ENCODE assay signal across 15 cellular contexts in genomic region chr1:177080564-177080963, GRCh38.
DNase-seq lines count a peak whose midpoint lies in the region; ATAC-seq and TF ChIP-seq lines count a peak whose summit lies in the region.
"Had no signal": no experiment of that assay in that cellular context is flagged by ENCODE, and none has a peak within 500 bp of the region (broad histone marks: within the 10 kb centered on the region; RNA-seq: fewer than 3 reads in every experiment).

No MANE protein-coding gene starts in this region.

- CTCF ChIA-PET in A673 (lab: Charles Lee): no interaction called here

- WGBS in heart left ventricle, 4 donors: 61 to 74% (median 65%) methylated on average over 4 of the region's 4 CpGs

- H3K36me3 ChIP-seq in A673 (ENCODE audit: insufficient read depth, low read length, poor library complexity, severe bottlenecking): no peaks in the 10 kb centered on the region
- H3K36me3 ChIP-seq in heart left ventricle: no peaks in the 10 kb centered on the region
- H3K36me3 ChIP-seq: HAP-1 had no signal

- intact Hi-C loops in A673 (cut with micrococcal nuclease; ENCODE audit: unreplicated experiment): no loop called here
- intact Hi-C loops in heart left ventricle (cut with DNase I): no loop called here

- H3K27me3 ChIP-seq in A673 (replicated peaks; ENCODE audit: insufficient read depth, low read depth, low read length, poor library complexity) (peaks cover 62% of the 10 kb centered on the region), heart left ventricle (peaks cover 0 to 9% (median 0%) of the 10 kb centered on the region in 9 donors)

- TF ChIP-seq CTCF in A673 (conservative IDR thresholded peaks at IDR 0.05; ENCODE audit: low read depth, low read length) (no peak), heart left ventricle (IDR thresholded peaks at IDR 0.05) (no peak)

- DNase-seq in A673 (ENCODE audit: low spot score) (peak; percentile 88), inferior parietal cortex (ENCODE audit: extremely low spot score) (peak; percentile 30), putamen (ENCODE audit: low spot score) (peak; percentile 38), heart left ventricle (no peak), NCI-H2196 treated with DMSO at 0.1 percent for 48 hours (lab: John Stamatoyannopoulos, UW; ENCODE audit: unreplicated experiment) (no peak)
- DNase-seq: 8988T; ACHN; CD8-positive, alpha-beta T cell; COR-L47; DMS53; GF-D8 had no signal

- H3K4me3 ChIP-seq in A673 (ENCODE audit: low read depth, low read length, poor library complexity, severe bottlenecking) (no peak overlapping the region), heart left ventricle (no peak overlapping the region)
- H3K4me3 ChIP-seq: HAP-1 had no signal

- POLR2A ChIA-PET in A673 (lab: Charles Lee; ENCODE audit: low non-redundant PET): no interaction called here

- BruUV-seq in A673 (replicated peaks; lab: Mats Ljungman, UMichigan): no TSS peak

- H3K4me1 ChIP-seq in A673 (ENCODE audit: insufficient read depth, low read length, poor library complexity, severe bottlenecking) (peaks cover 5% of the 10 kb centered on the region), heart left ventricle (no peaks in the 10 kb centered on the region)
- H3K4me1 ChIP-seq: HAP-1 had no signal

- TF ChIP-seq POLR2A in heart left ventricle (IDR thresholded peaks at IDR 0.05): no peak

- H3K27ac ChIP-seq in A673 (ENCODE audit: low read depth, low read length, poor library complexity, severe bottlenecking): no peak overlapping the region
- peak overlapping the region; percentile 13 for H3K27ac ChIP-seq in angular gyrus (ENCODE audit: low read depth, low read length)
- H3K27ac ChIP-seq in heart left ventricle: no peak overlapping the region
- H3K27ac ChIP-seq: HL-60 had no signal

- ATAC-seq in heart left ventricle (no peak), GM19467 (IDR thresholded peaks at IDR 0.05; ENCODE audit: unreplicated experiment) (no peak)
- ATAC-seq: CD8-positive, alpha-beta T cell had no signal

- no peaks in the 10 kb centered on the region for H3K9me3 ChIP-seq in A673 (ENCODE audit: low read depth, low read length, poor library complexity, severe bottlenecking)
- no peaks in the 10 kb centered on the region for H3K9me3 ChIP-seq in heart left ventricle
- H3K9me3 ChIP-seq: HAP-1 had no signal

Comparison
In these comparisons a context has a peak if more than half of its experiments do, and no peak if none do; other contexts are left out.
1. DNase-seq: peak in A673 (single experiment), inferior parietal cortex (single experiment) and putamen (single experiment); none in heart left ventricle (0 of 5) and NCI-H2196 treated with DMSO at 0.1 percent for 48 hours (single experiment).